ENCODE assay signal across 9 cellular contexts in genomic region chr3:140276698-140277097, GRCh38.
DNase-seq lines count a peak whose midpoint lies in the region; ATAC-seq and TF ChIP-seq lines count a peak whose summit lies in the region.
"Had no signal": no experiment of that assay in that cellular context is flagged by ENCODE, and none has a peak within 500 bp of the region (broad histone marks: within the 10 kb centered on the region; RNA-seq: fewer than 3 reads in every experiment).

No MANE protein-coding gene starts in this region.

- no peak overlapping the region for H3K4me3 ChIP-seq in A673 (ENCODE audit: low read depth, low read length, poor library complexity, severe bottlenecking)
- H3K4me3 ChIP-seq in OCI-LY7 (ENCODE audit: low read depth, low read length, poor library complexity, severe bottlenecking): no peak overlapping the region
- H3K4me3 ChIP-seq in hepatocyte: no peak overlapping the region
- no peak overlapping the region for H3K4me3 ChIP-seq in transverse colon

- H3K79me2 ChIP-seq in OCI-LY7 (ENCODE audit: insufficient read depth, low read depth, low read length) (no peaks in the 10 kb centered on the region), hepatocyte (no peaks in the 10 kb centered on the region)

- ATAC-seq in GM18867 (IDR thresholded peaks at IDR 0.05; ENCODE audit: unreplicated experiment): peak; percentile 51
- ATAC-seq in HG02981 (IDR thresholded peaks at IDR 0.05; ENCODE audit: unreplicated experiment): no peak

- H3K4me1 ChIP-seq in A673 (ENCODE audit: insufficient read depth, low read length, poor library complexity, severe bottlenecking): no peaks in the 10 kb centered on the region
- no peaks in the 10 kb centered on the region for H3K4me1 ChIP-seq in OCI-LY7 (ENCODE audit: insufficient read depth, low read length, poor library complexity, severe bottlenecking)
- no peaks in the 10 kb centered on the region for H3K4me1 ChIP-seq in hepatocyte (ENCODE audit: insufficient read depth)
- no peaks in the 10 kb centered on the region for H3K4me1 ChIP-seq in transverse colon

- 46% methylated on average over 3 of the region's 3 CpGs for WGBS in hepatocyte (ENCODE audit: low lambda C conversion rate, missing lambda C conversion rate)
- 38 to 57% methylated on average over 1 to 3 of the region's 3 CpGs for WGBS in transverse colon (ENCODE audit: low coverage in 1 of 2), 2 donors

- POLR2A ChIA-PET in A673 (lab: Charles Lee; ENCODE audit: low non-redundant PET): interaction anchor here (0.7 kb wide), 1 partner anchor 13 kb away, joined by 3 read pairs; no protein-coding TSS in a partner anchor
- POLR2A ChIA-PET in OCI-LY7 (lab: Charles Lee): interaction anchor here (1.0 to 1.2 kb wide), 2 partner anchors 9 to 15 kb away, joined by 3 read pairs; no protein-coding TSS in a partner anchor

- CTCF ChIA-PET in A673 (lab: Charles Lee) (no interaction called here), OCI-LY7 (lab: Charles Lee; ENCODE audit: unreplicated experiment) (no interaction called here)

- TF ChIP-seq CTCF in A673 (conservative IDR thresholded peaks at IDR 0.05; ENCODE audit: low read depth, low read length): peak; percentile 39
- TF ChIP-seq CTCF in OCI-LY7 (conservative IDR thresholded peaks at IDR 0.05; ENCODE audit: low read length): peak; percentile 66
- peak; percentile 50 for TF ChIP-seq CTCF in hepatocyte (IDR thresholded peaks at IDR 0.05; ENCODE audit: poor library complexity)
- peak in 1 of 5 experiments; percentile 6 for TF ChIP-seq CTCF in transverse colon (IDR thresholded peaks at IDR 0.05)

- H3K36me3 ChIP-seq in A673 (ENCODE audit: insufficient read depth, low read length, poor library complexity, severe bottlenecking) (no peaks in the 10 kb centered on the region), OCI-LY7 (ENCODE audit: insufficient read depth, low read length) (no peaks in the 10 kb centered on the region), hepatocyte (replicated peaks; ENCODE audit: insufficient read depth, low read depth) (no peaks in the 10 kb centered on the region), transverse colon (no peaks in the 10 kb centered on the region)

- in situ Hi-C loops in transverse colon (cut with MboI; ENCODE audit: low pct_ligation_motif_present in 1 of 4, low pct_unique_long_range_greater_than_20kb in 1 of 4, low sequenced_read_pairs in 3 of 4): no loop called here

- DNase-seq in A673 (ENCODE audit: low spot score) (peak; percentile 17), OCI-LY7 (ENCODE audit: low spot score) (peak; percentile 19), hepatocyte (ENCODE audit: low spot score) (peak; percentile 54), transverse colon (no peak), cerebellar nuclear complex (lab: John Stamatoyannopoulos, UW) (no peak), NCI-H2171 treated with DMSO at 0.1 percent for 48 hours (lab: John Stamatoyannopoulos, UW) (no peak)
- DNase-seq: activated B cell treated with CpG ODN at 0.5 μM for 24 hours had no signal

- H3K9me3 ChIP-seq in A673 (ENCODE audit: low read depth, low read length, poor library complexity, severe bottlenecking): no peaks in the 10 kb centered on the region
- no peaks in the 10 kb centered on the region for H3K9me3 ChIP-seq in OCI-LY7 (ENCODE audit: low read length)
- no peaks in the 10 kb centered on the region for H3K9me3 ChIP-seq in hepatocyte (ENCODE audit: low read depth)
- no peaks in the 10 kb centered on the region for H3K9me3 ChIP-seq in transverse colon

- H4K20me1 ChIP-seq in OCI-LY7 (ENCODE audit: insufficient read depth, low read length) (no peaks in the 10 kb centered on the region), hepatocyte (ENCODE audit: insufficient read depth, poor library complexity, severe bottlenecking) (no peaks in the 10 kb centered on the region)

- no peaks in the 10 kb centered on the region for H3K9me2 ChIP-seq in OCI-LY7 (ENCODE audit: insufficient read depth, low read length)
- H3K9me2 ChIP-seq in hepatocyte (replicated peaks; ENCODE audit: insufficient read depth): no peaks in the 10 kb centered on the region

- BruUV-seq in A673 (replicated peaks; lab: Mats Ljungman, UMichigan): no TSS peak
- no TSS peak for BruUV-seq in OCI-LY7 (replicated peaks; lab: Mats Ljungman, UMichigan)

- H3K4me2 ChIP-seq in OCI-LY7 (ENCODE audit: low read length): no peak overlapping the region
- no peak overlapping the region for H3K4me2 ChIP-seq in hepatocyte

- TF ChIP-seq EP300 in transverse colon (IDR thresholded peaks at IDR 0.05; ENCODE audit: low read depth): no peak

- no peak for TF ChIP-seq POLR2A in transverse colon (IDR thresholded peaks at IDR 0.05)

- intact Hi-C loops in A673 (cut with micrococcal nuclease; ENCODE audit: unreplicated experiment): no loop called here
- intact Hi-C loops in OCI-LY7 (cut with micrococcal nuclease; ENCODE audit: unreplicated experiment): no loop called here
- intact Hi-C loops in transverse colon (cut with DNase I; ENCODE audit: low total_unique reads): no loop called here

- H3K27me3 ChIP-seq in A673 (replicated peaks; ENCODE audit: insufficient read depth, low read depth, low read length, poor library complexity): no peaks in the 10 kb centered on the region
- H3K27me3 ChIP-seq in hepatocyte: no peaks in the 10 kb centered on the region
- H3K27me3 ChIP-seq in transverse colon: no peaks in the 10 kb centered on the region

- no peak overlapping the region for H3K27ac ChIP-seq in A673 (ENCODE audit: low read depth, low read length, poor library complexity, severe bottlenecking)
- H3K27ac ChIP-seq in OCI-LY7 (ENCODE audit: low read depth, low read length, poor library complexity, severe bottlenecking): no peak overlapping the region
- H3K27ac ChIP-seq in hepatocyte: no peak overlapping the region
- no peak overlapping the region for H3K27ac ChIP-seq in transverse colon

- H2AFZ ChIP-seq in OCI-LY7 (ENCODE audit: low read length) (no peak overlapping the region), hepatocyte (no peak overlapping the region)

Comparison
In these comparisons a context has a peak if more than half of its experiments do, and no peak if none do; other contexts are left out.
1. DNase-seq: peak in A673 (single experiment), OCI-LY7 (single experiment) and hepatocyte (single experiment); none in transverse colon (single experiment), cerebellar nuclear complex (0 of 2) and NCI-H2171 treated with DMSO at 0.1 percent for 48 hours (single experiment).